8 cellular contexts compared by ENCODE assay signal in the genomic region with DNA sequence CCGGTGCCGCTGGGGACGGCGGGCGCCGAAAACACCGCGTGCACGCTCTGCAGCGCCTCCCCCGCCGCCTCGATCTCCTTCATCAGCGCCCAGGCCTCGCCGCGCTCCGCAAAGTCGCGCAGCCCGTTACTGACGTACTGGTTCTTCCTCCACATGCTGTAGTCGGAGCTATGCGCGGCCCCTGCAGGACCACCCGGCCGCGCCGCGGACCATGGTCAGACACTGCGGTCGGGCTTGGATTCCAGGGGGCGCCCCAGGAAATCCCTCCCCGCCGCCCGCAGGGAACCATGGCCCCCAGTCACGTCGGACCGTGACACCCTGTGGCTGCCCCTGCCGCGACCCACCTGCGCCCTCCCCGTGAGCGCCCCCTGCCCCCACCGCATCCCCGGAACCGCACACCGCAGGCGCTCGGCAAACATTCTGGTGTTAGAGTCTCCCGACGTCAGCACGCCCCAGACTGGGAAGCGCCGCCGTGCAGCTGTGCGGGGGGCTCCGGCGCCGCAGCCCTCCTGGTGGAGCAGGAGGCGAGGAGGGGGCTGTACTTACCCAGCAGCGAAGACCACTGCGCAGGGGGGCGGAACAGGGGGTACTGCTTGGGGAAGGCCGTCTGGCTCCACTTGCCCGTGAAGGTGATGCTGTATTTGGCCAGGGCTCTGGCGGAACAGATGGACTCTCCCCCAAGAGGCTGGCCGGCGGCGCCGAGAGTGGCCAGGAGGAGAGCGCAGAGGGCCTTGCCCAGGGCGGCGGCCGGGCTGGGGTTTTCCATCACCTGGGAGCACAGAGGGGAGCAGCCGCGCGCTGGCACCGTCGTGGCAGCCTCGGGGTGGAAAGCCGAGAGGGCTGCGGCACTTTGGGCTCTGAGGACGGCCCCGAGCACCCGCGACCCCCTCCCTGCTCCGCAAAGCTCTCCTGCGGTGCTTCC. TPM values are rescaled to one million over a fixed set of nuclear protein-coding genes. Genes with fewer than 3 reads are reported as not detected.
DNase-seq lines count a peak whose midpoint lies in the region; ATAC-seq and TF ChIP-seq lines count a peak whose summit lies in the region.

No MANE protein-coding gene starts in this region.

- no peak overlapping the region for H3T11ph ChIP-seq in H9 (ENCODE audit: low read length)

- H2BK120ac ChIP-seq in H9 (ENCODE audit: low read depth, low read length, poor library complexity, severe bottlenecking) = no peak overlapping the region

- H4K5ac ChIP-seq in H9 (ENCODE audit: insufficient read length, low read depth, low read length) = no peak overlapping the region

- no peak overlapping the region for H2BK5ac ChIP-seq in H9 (ENCODE audit: insufficient read length, low read length)

- H3K27ac ChIP-seq in H9 (ENCODE audit: insufficient read length, low read depth, low read length) (no peak overlapping the region), psoas muscle (no peak overlapping the region)

- peak overlapping the region; percentile 8 to 74 for H3K4me3 Mint-ChIP-seq in H9
- H3K4me3 Mint-ChIP-seq in progenitor cell of endocrine pancreas (ENCODE audit: low read depth) = no peak overlapping the region

- WGBS in H9 (ENCODE audit: extremely low coverage, insufficient read length, low lambda C conversion rate) = no CpG with 5 or more reads among the region's 89 CpGs
- 12 to 19% (median 16%) methylated on average over 78 to 89 of the region's 89 CpGs for WGBS in psoas muscle, 3 donors

- H4K20me1 ChIP-seq in H9 (ENCODE audit: control insufficient read depth, insufficient read depth, insufficient read length) = no peaks in the 10 kb centered on the region

- peaks cover 4 to 10% of the 10 kb centered on the region in 2 experiments; a peak in 3 of 4 replicates for H3K4me1 Mint-ChIP-seq in H9
- H3K4me1 Mint-ChIP-seq in progenitor cell of endocrine pancreas (ENCODE audit: low read depth) = peaks cover 9% of the 10 kb centered on the region

- H3K56ac ChIP-seq in H9 (ENCODE audit: insufficient read length, low read depth, low read length) = no peak overlapping the region

- H3K79me1 ChIP-seq in H9 (ENCODE audit: insufficient read depth, low read depth, low read length, poor library complexity, severe bottlenecking) = no peaks in the 10 kb centered on the region

- H3K27me3 ChIP-seq in H9 (ENCODE audit: insufficient read depth, low read length) = peaks cover 48% of the 10 kb centered on the region; the same call in 1 of the 2 replicates
- H3K27me3 ChIP-seq in psoas muscle (ENCODE audit: insufficient read depth in 3 of 3, low read length in 2 of 3) = peaks cover 0 to 7% (median 0%) of the 10 kb centered on the region in 3 donors

- H3K9me3 Mint-ChIP-seq in H9 (no peaks in the 10 kb centered on the region; a peak in 1 of 5 replicates), progenitor cell of endocrine pancreas (ENCODE audit: low read depth) (no peaks in the 10 kb centered on the region)

- H2BK12ac ChIP-seq in H9 (ENCODE audit: insufficient read length, low read depth, low read length) = no peak overlapping the region

- H4K91ac ChIP-seq in H9 (ENCODE audit: insufficient read length, low read depth, low read length) = no peak overlapping the region

- intact Hi-C loops in psoas muscle (cut with DNase I) = no loop called here

- no peak overlapping the region for H2AK5ac ChIP-seq in H9 (ENCODE audit: insufficient read length, low read length)

- H3K14ac ChIP-seq in H9 (ENCODE audit: insufficient read depth, low read length) = no peak overlapping the region

- H2BK15ac ChIP-seq in H9 (ENCODE audit: low read depth, low read length) = no peak overlapping the region

- no peak overlapping the region for H3K4ac ChIP-seq in H9 (ENCODE audit: low read depth, low read length)

- H3K18ac ChIP-seq in H9 (ENCODE audit: insufficient read length, low read depth, low read length) = no peak overlapping the region

- H3K79me2 ChIP-seq in H9 (ENCODE audit: insufficient read depth, low read length) = no peaks in the 10 kb centered on the region

- H3K4me2 ChIP-seq in H9 (ENCODE audit: insufficient read depth, insufficient read length, low read length) = peak overlapping the region; percentile 30

- H3K9me3 ChIP-seq in H9 (ENCODE audit: control insufficient read depth, low read depth, low read length) = no peaks in the 10 kb centered on the region
- H3K9me3 ChIP-seq in psoas muscle = no peaks in the 10 kb centered on the region

- H3K36me3 ChIP-seq in psoas muscle (ENCODE audit: insufficient read depth in 1 of 2, low read depth in 1 of 2) = peaks cover 0 to 8% of the 10 kb centered on the region in 2 donors

- DNase-seq in H9 (peak; percentile 59), activated T-cell treated with anti-CD3 and anti-CD28 coated beads for 48 hours (ENCODE audit: low read depth) (peak; percentile 56), germinal center (ENCODE audit: low spot score) (peak; percentile 34), psoas muscle (peak; percentile 45 to 67), kidney tubule cell (ENCODE audit: low spot score) (no peak), glomerular visceral epithelial cell (ENCODE audit: extremely low spot score) (no peak), progenitor cell of endocrine pancreas (ENCODE audit: low spot score, unreplicated experiment) (no peak)

- TF ChIP-seq CTCF in H9 (conservative IDR thresholded peaks at IDR 0.05) (peak; percentile 24; the same call in 2 of the 3 replicates), psoas muscle (IDR thresholded peaks at IDR 0.05) (no peak), progenitor cell of endocrine pancreas (IDR thresholded peaks at IDR 0.05; ENCODE audit: unreplicated experiment) (no peak)

- no peak overlapping the region for H3K27ac Mint-ChIP-seq in H9
- no peak overlapping the region for H3K27ac Mint-ChIP-seq in progenitor cell of endocrine pancreas

- H3K23me2 ChIP-seq in H9 (ENCODE audit: insufficient read length, low read depth, low read length, poor library complexity, severe bottlenecking) = peaks cover 11% of the 10 kb centered on the region

- peaks cover 90% of the 10 kb centered on the region for H3K27me3 Mint-ChIP-seq in H9 (ENCODE audit: low read depth)
- peaks cover 52% of the 10 kb centered on the region for H3K27me3 Mint-ChIP-seq in progenitor cell of endocrine pancreas

- H3K9ac ChIP-seq in H9 (ENCODE audit: extremely low read depth, insufficient read length, low read length) = no peak overlapping the region

- H2BK20ac ChIP-seq in H9 (ENCODE audit: low read depth, low read length, poor library complexity, severe bottlenecking) = no peak overlapping the region

- H3K4me3 ChIP-seq in psoas muscle = peak overlapping the region; percentile 55

- H3K36me3 Mint-ChIP-seq in H9 (ENCODE audit: insufficient read depth in 1 of 3, low read depth in 3 of 3) (no peaks in the 10 kb centered on the region), progenitor cell of endocrine pancreas (ENCODE audit: insufficient read depth) (no peaks in the 10 kb centered on the region)

- no peak overlapping the region for H3K23ac ChIP-seq in H9 (ENCODE audit: insufficient read length, low read depth, low read length)

- H2AFZ ChIP-seq in H9 (ENCODE audit: low read length) = no peak overlapping the region

- ATAC-seq in psoas muscle = no peak
- no peak for ATAC-seq in HG02840 (IDR thresholded peaks at IDR 0.05; ENCODE audit: low FRiP score, unreplicated experiment)

- H4K8ac ChIP-seq in H9 (replicated peaks; ENCODE audit: insufficient read length, low read depth, low read length) = no peak overlapping the region

- H3K4me1 ChIP-seq in H9 (ENCODE audit: insufficient read depth, low read length) = no peaks in the 10 kb centered on the region
- peaks cover 42% of the 10 kb centered on the region for H3K4me1 ChIP-seq in psoas muscle

RNA-seq across cellular contexts. Expression of a gene that starts 0.8 kb away (rescaled TPM):
- total RNA-seq in H9 (2021) (1.7 and 2.3 TPM in 2 replicates), psoas muscle (10 to 100 TPM in 1 of 4 donors, 1 to 10 TPM in 3; 6.8 to 18.5 (median 8.0) TPM), progenitor cell of endocrine pancreas (1.9 and 2.2 TPM in 2 replicates)
- polyA plus RNA-seq in psoas muscle = 1 to 10 TPM; 4.1 to 6.4 (median 6.2) TPM

RNA-seq across cellular contexts. Expression of a gene that starts 58.2 kb away (rescaled TPM):
- total RNA-seq in H9 (2021) (3.0 and 3.3 TPM in 2 replicates), psoas muscle (1 to 10 TPM in 1 of 4 donors, under 1 TPM in 3; 0.42 to 1.5 (median 0.69) TPM), progenitor cell of endocrine pancreas (11.2 and 11.6 TPM in 2 replicates)
- polyA plus RNA-seq in psoas muscle = under 1 TPM; 0.03 to 0.38 (median 0.31) TPM

Comparison
In these comparisons a context has a peak if more than half of its experiments do, and no peak if none do; other contexts are left out.
1. DNase-seq: peak in H9 (single experiment), activated T-cell treated with anti-CD3 and anti-CD28 coated beads for 48 hours (single experiment), germinal center (single experiment) and psoas muscle (2 of 2); none in kidney tubule cell (single experiment), glomerular visceral epithelial cell (single experiment) and progenitor cell of endocrine pancreas (single experiment).